Comparison of ENCODE assay signal across 8 cellular contexts in the genomic region with DNA sequence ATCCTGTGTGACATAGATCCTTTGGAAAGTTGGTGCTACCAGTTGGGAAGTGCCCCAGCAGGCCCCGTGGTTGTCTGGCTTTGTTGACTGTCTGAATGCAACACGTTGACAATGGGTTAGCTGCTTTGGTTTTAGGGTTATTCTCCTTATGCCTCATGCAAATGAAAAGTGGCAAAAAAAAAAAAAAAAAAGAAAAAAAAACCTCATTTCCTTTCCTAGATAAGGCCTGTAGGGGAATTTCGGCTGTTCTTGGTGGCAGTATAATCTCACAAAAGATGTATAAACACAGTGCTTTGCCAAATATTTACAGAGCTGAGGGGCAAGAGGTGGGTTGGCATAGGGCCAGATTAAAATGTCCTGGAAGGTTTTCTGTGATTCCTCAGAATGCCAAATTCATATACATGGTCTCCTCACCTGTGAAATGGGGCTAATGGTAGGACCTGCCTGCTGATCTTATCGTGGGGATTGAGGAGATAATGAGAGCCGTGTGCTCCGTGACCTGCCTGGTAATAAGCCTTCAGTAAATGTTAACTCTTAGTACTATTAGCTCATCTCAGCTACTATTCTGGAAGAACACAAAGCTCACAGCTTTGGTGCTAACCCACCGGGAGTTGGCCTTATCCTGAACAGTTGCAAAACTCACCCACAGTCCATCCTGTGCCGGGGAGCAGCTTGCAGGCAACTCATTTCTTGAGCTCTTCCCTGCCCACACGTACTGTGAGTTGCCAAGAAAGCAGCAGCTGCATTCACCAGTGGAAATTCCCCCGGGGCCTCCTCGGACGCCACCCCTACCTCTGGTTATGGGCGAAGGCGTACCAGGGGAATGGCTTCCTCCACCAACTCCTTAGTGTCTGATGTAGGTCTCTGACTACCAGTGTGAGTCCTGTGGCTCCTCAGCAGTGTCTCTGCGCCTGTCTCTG.
DNase-seq lines count a peak whose midpoint lies in the region; ATAC-seq and TF ChIP-seq lines count a peak whose summit lies in the region.

No MANE protein-coding gene starts in this region.

- ATAC-seq in GM19438 (IDR thresholded peaks at IDR 0.05; ENCODE audit: low read depth, unreplicated experiment): peak; percentile 64
- ATAC-seq in HG03460 (IDR thresholded peaks at IDR 0.05; ENCODE audit: unreplicated experiment): peak; percentile 69
- ATAC-seq in upper lobe of right lung: no peak

- H3K9me3 ChIP-seq in neutrophil (no peaks in the 10 kb centered on the region), upper lobe of right lung (no peaks in the 10 kb centered on the region)

- H3K4me1 ChIP-seq in neutrophil (ENCODE audit: control insufficient read depth in 1 of 2, insufficient read depth in 1 of 2, low read depth in 1 of 2, low read length in 1 of 2) (peaks cover 0 to 6% of the 10 kb centered on the region in 2 experiments), upper lobe of right lung (peaks cover 37% of the 10 kb centered on the region)

- H3K27me3 ChIP-seq in neutrophil: no peaks in the 10 kb centered on the region
- H3K27me3 ChIP-seq in upper lobe of right lung: no peaks in the 10 kb centered on the region

- H3K36me3 ChIP-seq in neutrophil: peaks cover 23% of the 10 kb centered on the region
- no peaks in the 10 kb centered on the region for H3K36me3 ChIP-seq in upper lobe of right lung

- intact Hi-C loops in upper lobe of right lung (cut with DNase I): no loop called here

- DNase-seq in DMS53 (lab: John Stamatoyannopoulos, UW) (peak; percentile 53), upper lobe of right lung (no peak), NCI-H2107 (lab: John Stamatoyannopoulos, UW) (no peak), HEK293T (ENCODE audit: extremely low spot score) (no peak)
- peak; percentile 76 for DNase-seq in activated CD8-positive, alpha-beta memory T cell treated with anti-CD3 and anti-CD28 coated beads, Interleukin-2, amount 50 U/mL, for 48 hours

- H3K27ac ChIP-seq in neutrophil (peak overlapping the region; percentile 35), upper lobe of right lung (no peak overlapping the region)

- POLR2A ChIA-PET in HEK293T (lab: Yijun Ruan, JAX): no interaction called here

- CTCF ChIA-PET in HEK293T (lab: Yijun Ruan, JAX): interaction anchor here (0.6 kb wide), 2 partner anchors 13 to 133 kb away, joined by 3 to 9 read pairs; no protein-coding TSS in a partner anchor

- H3K4me3 ChIP-seq in neutrophil (ENCODE audit: low read depth in 1 of 2, low read length in 1 of 2) (no peak overlapping the region), upper lobe of right lung (no peak overlapping the region)

- no peak for TF ChIP-seq CTCF in neutrophil (IDR thresholded peaks at IDR 0.05)
- no peak for TF ChIP-seq CTCF in upper lobe of right lung (IDR thresholded peaks at IDR 0.05)

TF ChIP-seq in HEK293T, 16 proteins besides CTCF, POLR2A, EP300 and RAD21:
- TF ChIP-seq ARNT (IDR thresholded peaks at IDR 0.05) (no peak), HDGF (IDR thresholded peaks at IDR 0.05; ENCODE audit: borderline replicate concordance) (no peak), L3MBTL2 (conservative IDR thresholded peaks at IDR 0.05) (no peak), PKNOX1 (IDR thresholded peaks at IDR 0.05) (no peak), TARDBP (IDR thresholded peaks at IDR 0.05) (no peak), SUZ12 (IDR thresholded peaks at IDR 0.05) (no peak), FOXK2 (IDR thresholded peaks at IDR 0.05) (no peak), FOXA1 (IDR thresholded peaks at IDR 0.05) (no peak), FOXM1 (IDR thresholded peaks at IDR 0.05; ENCODE audit: borderline replicate concordance) (no peak), ELF4 (IDR thresholded peaks at IDR 0.05) (no peak), ZNF384 (IDR thresholded peaks at IDR 0.05) (no peak), SP1 (IDR thresholded peaks at IDR 0.05) (no peak)

Comparison
In these comparisons a context has a peak if more than half of its experiments do, and no peak if none do; other contexts are left out.
1. DNase-seq: peak in DMS53 (single experiment) and activated CD8-positive, alpha-beta memory T cell treated with anti-CD3 and anti-CD28 coated beads, Interleukin-2, amount 50 U/mL, for 48 hours (single experiment); none in upper lobe of right lung (single experiment), NCI-H2107 (single experiment) and HEK293T (single experiment).